In the genomic region with DNA sequence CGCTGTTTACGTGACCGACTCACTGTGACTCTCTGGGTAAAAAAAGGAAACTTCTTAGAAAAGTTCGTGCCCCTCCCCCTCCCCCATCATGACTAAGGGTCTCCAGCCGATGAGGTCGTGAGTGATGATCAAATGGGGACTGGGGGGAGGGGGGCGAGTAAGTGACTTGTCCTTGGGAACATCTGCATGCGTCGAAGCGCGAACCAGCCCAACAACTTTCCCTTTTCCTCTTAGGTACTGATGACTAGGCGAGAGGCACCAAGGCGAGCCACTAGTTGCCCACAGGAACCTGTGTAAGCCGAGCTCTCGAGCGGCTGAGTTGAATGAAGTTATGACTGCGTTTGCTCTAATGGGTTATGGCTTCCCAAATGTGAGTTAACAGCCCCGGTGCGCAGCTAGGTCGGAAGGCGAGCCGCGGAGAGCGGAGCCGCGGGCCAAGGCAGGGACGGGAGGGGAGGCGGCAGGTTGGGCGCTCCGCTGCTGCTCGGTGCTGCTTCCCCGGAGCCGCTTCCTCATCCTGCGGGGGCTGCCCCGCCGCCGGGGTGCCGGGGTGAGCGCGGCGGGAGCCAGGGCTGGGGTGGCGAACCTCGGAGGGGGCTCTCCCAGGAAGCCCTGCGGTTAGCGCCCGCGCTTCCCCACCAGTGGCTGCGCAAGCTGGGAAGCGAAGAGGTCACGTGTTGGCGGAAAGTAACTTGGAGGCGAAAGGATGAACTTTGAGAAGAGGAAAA, we compare ENCODE assay signal across 9 cellular contexts. TPM values are rescaled to one million over a fixed set of nuclear protein-coding genes. Genes with fewer than 3 reads are reported as not detected.
A peak's percentile ranks its signal among the peaks of the same experiment; 100 is the strongest.
DNase-seq lines count a peak whose midpoint lies in the region; ATAC-seq and TF ChIP-seq lines count a peak whose summit lies in the region.
"Had no signal": no experiment of that assay in that cellular context is flagged by ENCODE, and none has a peak within 500 bp of the region (broad histone marks: within the 10 kb centered on the region; RNA-seq: fewer than 3 reads in every experiment).

No MANE protein-coding gene starts in this region.

- peaks cover 3% of the 10 kb centered on the region for H3K9me3 Mint-ChIP-seq in nephron progenitor cell
- H3K9me3 Mint-ChIP-seq in activated T-helper 17 cell treated with anti-CD3 and anti-CD28 coated beads, Interleukin-2, amount 50 U/mL, for 72 hours: peaks cover 12% of the 10 kb centered on the region

- H3K4me3 Mint-ChIP-seq in nephron progenitor cell: peak overlapping the region; percentile 92
- H3K4me3 Mint-ChIP-seq in activated T-helper 17 cell treated with anti-CD3 and anti-CD28 coated beads, Interleukin-2, amount 50 U/mL, for 72 hours: no peak overlapping the region

- H3K4me1 ChIP-seq in HUES64 (ENCODE audit: insufficient read depth, low read length): peaks cover 17% of the 10 kb centered on the region
- H3K4me1 ChIP-seq: BLaER1 treated with 17β-estradiol and CSF1 and Interleukin-3, amounts not matched to agents 10 nM and 100 nM had no signal

- peaks cover 48% of the 10 kb centered on the region for H3K27me3 Mint-ChIP-seq in nephron progenitor cell (ENCODE audit: low read depth, poor library complexity)
- H3K27me3 Mint-ChIP-seq in activated T-helper 17 cell treated with anti-CD3 and anti-CD28 coated beads, Interleukin-2, amount 50 U/mL, for 72 hours: peaks cover 55% of the 10 kb centered on the region

- H3K27ac Mint-ChIP-seq in nephron progenitor cell: no peak overlapping the region
- H3K27ac Mint-ChIP-seq in activated T-helper 17 cell treated with anti-CD3 and anti-CD28 coated beads, Interleukin-2, amount 50 U/mL, for 72 hours: no peak overlapping the region

- peak overlapping the region; percentile 48 for H3K9ac ChIP-seq in HUES64 (ENCODE audit: low read depth, low read length)
- H3K9ac ChIP-seq: BLaER1 treated with 17β-estradiol and CSF1 and Interleukin-3, amounts not matched to agents 10 nM and 100 nM had no signal

- no peaks in the 10 kb centered on the region for H3K36me3 Mint-ChIP-seq in nephron progenitor cell (ENCODE audit: low read depth)
- H3K36me3 Mint-ChIP-seq in activated T-helper 17 cell treated with anti-CD3 and anti-CD28 coated beads, Interleukin-2, amount 50 U/mL, for 72 hours (ENCODE audit: low read depth): peaks cover 17% of the 10 kb centered on the region

- peak overlapping the region; percentile 65 for H3K4me3 ChIP-seq in HUES64 (ENCODE audit: low read length)
- peak overlapping the region; percentile 65 for H3K4me3 ChIP-seq in choroid plexus epithelial cell (ENCODE audit: low read depth, low read length)
- H3K4me3 ChIP-seq: BLaER1 treated with 17β-estradiol and CSF1 and Interleukin-3, amounts not matched to agents 10 nM and 100 nM had no signal

- peaks cover 53% of the 10 kb centered on the region for H3K4me1 Mint-ChIP-seq in nephron progenitor cell
- H3K4me1 Mint-ChIP-seq in activated T-helper 17 cell treated with anti-CD3 and anti-CD28 coated beads, Interleukin-2, amount 50 U/mL, for 72 hours: no peaks in the 10 kb centered on the region

- H3K27me3 ChIP-seq in HUES64 (ENCODE audit: insufficient read depth, low read length): peaks cover 77% of the 10 kb centered on the region
- H3K27me3 ChIP-seq: BLaER1 treated with 17β-estradiol and CSF1 and Interleukin-3, amounts not matched to agents 10 nM and 100 nM had no signal

- under 1% methylated on average over 44 of the region's 52 CpGs for WGBS in HUES64

- no peak overlapping the region for H3K27ac ChIP-seq in HUES64 (ENCODE audit: low read depth, low read length)
- H3K27ac ChIP-seq: BLaER1 treated with 17β-estradiol and CSF1 and Interleukin-3, amounts not matched to agents 10 nM and 100 nM had no signal

- no peak for ATAC-seq in GM19351 (IDR thresholded peaks at IDR 0.05; ENCODE audit: unreplicated experiment)
- no peak for ATAC-seq in activated T-helper 17 cell treated with anti-CD3 and anti-CD28 coated beads, Interleukin-2, amount 50 U/mL, for 72 hours (replicated peaks)

- H3K9me3 ChIP-seq in HUES64 (ENCODE audit: insufficient read depth, low read depth, low read length): no peaks in the 10 kb centered on the region

- peak; percentile 42 to 64 (median 59) for DNase-seq in NCI-H1417 (lab: John Stamatoyannopoulos, UW)
- no peak for DNase-seq in NCI-H1417 treated with DMSO at 0.1 percent for 48 hours (lab: John Stamatoyannopoulos, UW)
- DNase-seq in choroid plexus epithelial cell (ENCODE audit: low read depth): peak; percentile 60
- DNase-seq in nephron progenitor cell: peak; percentile 55
- DNase-seq in dedifferentiated amniotic fluid mesenchymal stem cell (ENCODE audit: extremely low spot score): no peak

- no peaks in the 10 kb centered on the region for H3K36me3 ChIP-seq in HUES64 (ENCODE audit: insufficient read depth, low read length)
- H3K36me3 ChIP-seq: BLaER1 treated with 17β-estradiol and CSF1 and Interleukin-3, amounts not matched to agents 10 nM and 100 nM had no signal

- TF ChIP-seq CTCF in choroid plexus epithelial cell (conservative IDR thresholded peaks at IDR 0.05; ENCODE audit: low read depth, low read length): no peak
- no peak for TF ChIP-seq CTCF in nephron progenitor cell (IDR thresholded peaks at IDR 0.05)

RNA-seq across cellular contexts. Expression of gene BDNF, which starts 22.0 kb away (rescaled TPM):
- 1.00 TPM for polyA plus RNA-seq in HUES64 (2013, experiment 1 of 2)
- 1.2 TPM for polyA plus RNA-seq in HUES64 (2013, experiment 2 of 2)
- not detected for total RNA-seq in activated T-helper 17 cell treated with anti-CD3 and anti-CD28 coated beads, Interleukin-2, amount 50 U/mL, for 72 hours

Comparison
In these comparisons a context has a peak if more than half of its experiments do, and no peak if none do; other contexts are left out.
1. DNase-seq: peak in NCI-H1417 (3 of 3), choroid plexus epithelial cell (single experiment) and nephron progenitor cell (single experiment); none in NCI-H1417 treated with DMSO at 0.1 percent for 48 hours (single experiment) and dedifferentiated amniotic fluid mesenchymal stem cell (single experiment).